Comparison of ENCODE assay signal across 8 cellular contexts in the genomic region with DNA sequence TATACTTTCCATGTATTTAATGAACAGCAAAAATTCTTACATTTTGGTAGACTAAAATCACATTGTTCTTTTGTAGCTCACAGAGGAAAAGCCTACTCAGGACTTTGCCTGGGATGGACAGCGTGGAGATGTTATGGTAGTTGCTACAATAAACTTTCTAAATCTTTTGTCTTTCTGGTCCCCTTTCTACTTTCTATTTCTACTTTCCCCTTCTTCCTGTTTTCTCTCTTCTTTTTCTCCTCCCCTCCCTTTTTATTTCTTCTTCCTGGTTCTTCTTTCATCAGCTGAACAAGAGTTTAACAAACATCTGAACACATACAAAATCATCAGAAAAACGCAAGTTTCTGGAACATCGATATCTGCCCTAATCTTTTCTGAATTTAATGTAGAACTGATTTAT. TPM values are rescaled to one million over a fixed set of nuclear protein-coding genes. Genes with fewer than 3 reads are reported as not detected.
"Had no signal": no experiment of that assay in that cellular context is flagged by ENCODE, and none has a peak within 500 bp of the region (broad histone marks: within the 10 kb centered on the region; RNA-seq: fewer than 3 reads in every experiment).

No MANE protein-coding gene starts in this region.

- FAIRE-seq: HepG2, HTR-8/SVneo, K562 had no signal

- DNase-seq: IMR-90, KBM-7, KG1 had no signal

- H3K27ac ChIP-seq: HL-60 had no signal

- H3K4me3 ChIP-seq: K562 had no signal

RNA-seq across cellular contexts. Expression of gene GDNF, which starts 15.6 kb away (rescaled TPM):
- total RNA-seq: HT-29, K562 had no signal
